ENCODE assay signal across 25 cellular contexts in the genomic region with DNA sequence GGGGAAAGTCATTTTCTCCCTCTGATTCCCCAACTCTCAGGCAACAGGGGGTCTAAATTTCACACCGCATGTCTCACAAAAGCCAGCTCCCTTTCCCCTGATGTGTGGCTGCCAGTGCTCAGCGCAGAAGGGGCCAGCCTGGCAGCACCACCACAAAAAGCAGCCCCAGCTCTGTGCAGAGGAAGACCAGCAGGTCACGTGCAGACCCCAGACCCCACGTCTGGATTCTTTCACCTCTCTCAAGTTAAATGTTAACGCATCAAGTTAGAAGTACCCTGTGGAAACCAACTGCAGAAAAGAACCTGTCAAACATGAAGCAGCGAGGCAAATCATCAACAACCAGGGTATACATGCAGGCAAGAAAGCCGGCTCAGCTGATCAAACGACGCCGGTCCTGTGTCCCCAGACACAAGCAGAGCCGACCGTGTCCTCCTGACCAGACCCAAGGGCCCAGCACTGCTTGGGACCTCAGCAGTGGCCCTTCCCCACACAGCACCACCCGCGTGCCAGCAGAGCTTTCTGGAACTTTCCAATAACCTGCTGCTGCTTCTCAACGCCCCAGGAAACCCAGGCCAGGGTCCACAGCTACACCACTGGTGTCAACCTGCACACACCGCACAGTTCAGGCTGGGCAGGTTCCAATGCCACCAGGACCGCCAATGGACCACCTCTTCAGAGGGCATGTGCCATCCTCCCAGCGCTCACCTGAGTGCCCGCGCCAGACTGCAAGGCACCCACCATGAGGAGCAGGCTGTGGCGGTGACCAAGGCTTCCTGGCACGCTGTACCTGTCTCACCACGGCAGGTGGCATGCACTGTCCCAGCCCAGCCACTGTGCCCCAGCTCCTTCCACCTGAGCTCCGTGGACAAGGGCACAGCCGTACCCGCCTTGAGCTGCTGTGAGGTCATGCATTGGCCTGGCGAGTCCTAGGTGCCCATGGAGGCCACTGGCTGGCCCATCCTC. TPM values are rescaled to one million over a fixed set of nuclear protein-coding genes. Genes with fewer than 3 reads are reported as not detected.
DNase-seq lines count a peak whose midpoint lies in the region; ATAC-seq and TF ChIP-seq lines count a peak whose summit lies in the region.
"Had no signal": no experiment of that assay in that cellular context is flagged by ENCODE, and none has a peak within 500 bp of the region (broad histone marks: within the 10 kb centered on the region; RNA-seq: fewer than 3 reads in every experiment).

No MANE protein-coding gene starts in this region.

- H3K9me3 ChIP-seq in osteoblast (ENCODE audit: low read depth, low read length), result no peaks in the 10 kb centered on the region
- H3K9me3 ChIP-seq: SJCRH30 had no signal

- H3K27me3 Mint-ChIP-seq in natural killer cell treated with Interleukin-12 subunit alpha and Interleukin-12 subunit beta and Interleukin-15 and Interleukin-18, amount 100 ng/mL, for 72 hours, result no peaks in the 10 kb centered on the region
- no peaks in the 10 kb centered on the region for H3K27me3 Mint-ChIP-seq in natural killer cell (ENCODE audit: low read depth in 2 of 2)
- H3K27me3 Mint-ChIP-seq in dendritic cell treated with granulocyte-macrophage colony-stimulating factor and Interleukin-4, amounts not matched to agents 40 ng/mL and 50 ng/mL, for 4 days, result peaks cover 4% of the 10 kb centered on the region
- H3K27me3 Mint-ChIP-seq: CD4-positive, CD25-positive, alpha-beta regulatory T cell; T-cell had no signal

- no peak for ATAC-seq in natural killer cell treated with Interleukin-12 subunit alpha and Interleukin-12 subunit beta and Interleukin-15 and Interleukin-18, amount 100 ng/mL, for 72 hours
- no peak for ATAC-seq in natural killer cell
- ATAC-seq: activated CD8-positive, alpha-beta T cell treated with anti-CD3 and anti-CD28 coated beads, Interleukin-2, amount 10 ng/mL, durations not matched to agents 7 days and 5 days; HCT116; Panc1; T-cell had no signal

- no peak overlapping the region for H3K4me3 Mint-ChIP-seq in natural killer cell treated with Interleukin-12 subunit alpha and Interleukin-12 subunit beta and Interleukin-15 and Interleukin-18, amount 100 ng/mL, for 72 hours
- no peak overlapping the region for H3K4me3 Mint-ChIP-seq in natural killer cell
- no peak overlapping the region for H3K4me3 Mint-ChIP-seq in dendritic cell treated with granulocyte-macrophage colony-stimulating factor and Interleukin-4, amounts not matched to agents 40 ng/mL and 50 ng/mL, for 4 days
- H3K4me3 Mint-ChIP-seq: activated CD8-positive, alpha-beta T cell treated with anti-CD3 and anti-CD28 coated beads, Interleukin-2, amount 10 ng/mL, durations not matched to agents 7 days and 5 days; T-cell had no signal

- no peak overlapping the region for H3K27ac Mint-ChIP-seq in natural killer cell treated with Interleukin-12 subunit alpha and Interleukin-12 subunit beta and Interleukin-15 and Interleukin-18, amount 100 ng/mL, for 72 hours
- H3K27ac Mint-ChIP-seq in natural killer cell, result no peak overlapping the region
- H3K27ac Mint-ChIP-seq in dendritic cell treated with granulocyte-macrophage colony-stimulating factor and Interleukin-4, amounts not matched to agents 40 ng/mL and 50 ng/mL, for 4 days, result peak overlapping the region; percentile 32
- H3K27ac Mint-ChIP-seq: CD4-positive, CD25-positive, alpha-beta regulatory T cell; T-cell had no signal

- H3K4me3 ChIP-seq in osteoblast (ENCODE audit: insufficient read depth, low read length), result no peak overlapping the region
- H3K4me3 ChIP-seq: SJCRH30 had no signal

- TF ChIP-seq CTCF in natural killer cell (IDR thresholded peaks at IDR 0.05) (no peak), osteoblast (IDR thresholded peaks at IDR 0.05; ENCODE audit: extremely low read depth, low read depth, low read length) (no peak)

- no peaks in the 10 kb centered on the region for H3K27me3 ChIP-seq in osteoblast (ENCODE audit: insufficient read depth, low read length)
- H3K27me3 ChIP-seq: dorsolateral prefrontal cortex, SJCRH30 had no signal

- H3K9me3 Mint-ChIP-seq in natural killer cell treated with Interleukin-12 subunit alpha and Interleukin-12 subunit beta and Interleukin-15 and Interleukin-18, amount 100 ng/mL, for 72 hours, result no peaks in the 10 kb centered on the region
- no peaks in the 10 kb centered on the region for H3K9me3 Mint-ChIP-seq in natural killer cell
- H3K9me3 Mint-ChIP-seq in dendritic cell treated with granulocyte-macrophage colony-stimulating factor and Interleukin-4, amounts not matched to agents 40 ng/mL and 50 ng/mL, for 4 days, result no peaks in the 10 kb centered on the region
- H3K9me3 Mint-ChIP-seq: CD4-positive, CD25-positive, alpha-beta regulatory T cell; T-cell had no signal

- H3K79me2 ChIP-seq in osteoblast (ENCODE audit: insufficient read depth, low read length), result peaks cover 60% of the 10 kb centered on the region

- no peaks in the 10 kb centered on the region for H3K36me3 Mint-ChIP-seq in natural killer cell treated with Interleukin-12 subunit alpha and Interleukin-12 subunit beta and Interleukin-15 and Interleukin-18, amount 100 ng/mL, for 72 hours
- no peaks in the 10 kb centered on the region for H3K36me3 Mint-ChIP-seq in natural killer cell
- peaks cover 90% of the 10 kb centered on the region for H3K36me3 Mint-ChIP-seq in dendritic cell treated with granulocyte-macrophage colony-stimulating factor and Interleukin-4, amounts not matched to agents 40 ng/mL and 50 ng/mL, for 4 days (ENCODE audit: low read depth)

- no peak overlapping the region for H3K4me2 ChIP-seq in osteoblast (ENCODE audit: insufficient read depth, low read length)

- intact Hi-C loops in natural killer cell (cut with micrococcal nuclease), result no loop called here
- intact Hi-C loops in dendritic cell treated with granulocyte-macrophage colony-stimulating factor and Interleukin-4, amounts not matched to agents 40 ng/mL and 50 ng/mL, for 4 days (cut with micrococcal nuclease), result no loop called here

- H3K27ac ChIP-seq in osteoblast (ENCODE audit: low read depth, low read length), result no peak overlapping the region
- H3K27ac ChIP-seq: dorsolateral prefrontal cortex, SJCRH30 had no signal

- H3K4me1 ChIP-seq in osteoblast (ENCODE audit: insufficient read depth, low read length), result peaks cover 15% of the 10 kb centered on the region

- no peak overlapping the region for H2AFZ ChIP-seq in osteoblast (ENCODE audit: low read length)

- peaks cover 25 to 41% of the 10 kb centered on the region in 2 donors for H3K4me1 Mint-ChIP-seq in natural killer cell treated with Interleukin-12 subunit alpha and Interleukin-12 subunit beta and Interleukin-15 and Interleukin-18, amount 100 ng/mL, for 72 hours (ENCODE audit: low read depth in 2 of 2)
- peaks cover 28 to 58% of the 10 kb centered on the region in 2 donors for H3K4me1 Mint-ChIP-seq in natural killer cell
- H3K4me1 Mint-ChIP-seq in dendritic cell treated with granulocyte-macrophage colony-stimulating factor and Interleukin-4, amounts not matched to agents 40 ng/mL and 50 ng/mL, for 4 days (ENCODE audit: low read depth), result peaks cover 55% of the 10 kb centered on the region

- peak; percentile 59 for DNase-seq in natural killer cell treated with Interleukin-12 subunit alpha and Interleukin-12 subunit beta and Interleukin-15 and Interleukin-18, amount 100 ng/mL, for 72 hours (ENCODE audit: low spot score)
- DNase-seq in natural killer cell (no peak), osteoblast (ENCODE audit: insufficient read length, low spot score, missing footprints) (peak; percentile 38), NCI-H526 (lab: John Stamatoyannopoulos, UW) (no peak), NCI-H1092 treated with DMSO at 0.1 percent for 48 hours (lab: John Stamatoyannopoulos, UW) (no peak), SHP77 treated with DMSO at 0.1 percent for 48 hours (lab: John Stamatoyannopoulos, UW) (no peak)
- DNase-seq: activated CD4-positive, alpha-beta T cell treated with anti-CD3 and anti-CD28 coated beads for 1 hour; activated CD8-positive, alpha-beta T cell treated with anti-CD3 and anti-CD28 coated beads, Interleukin-2, amount 10 ng/mL, durations not matched to agents 7 days and 5 days; activated naive CD4-positive, alpha-beta T cell treated with Interleukin-2 at 50 U/mL for 16 hours; activated T-cell treated with anti-CD3 and anti-CD28 coated beads for 4 hours; caudate nucleus; CD4-positive, CD25-positive, alpha-beta regulatory T cell; IMR-90; mammary epithelial cell; NCI-H146; NCI-H2171; NCI-H524; nucleus accumbens; SJCRH30; small intestine; T-cell had no signal

- peaks cover 50% of the 10 kb centered on the region for H4K20me1 ChIP-seq in osteoblast (ENCODE audit: insufficient read depth, low read length)

- H3K36me3 ChIP-seq in osteoblast (ENCODE audit: insufficient read depth, low read length), result peaks cover 18% of the 10 kb centered on the region

RNA-seq across cellular contexts. Expression of a gene that starts 4.0 kb away (rescaled TPM):
- total RNA-seq in natural killer cell treated with Interleukin-12 subunit alpha and Interleukin-12 subunit beta and Interleukin-15 and Interleukin-18, amount 100 ng/mL, for 72 hours, result 100 to 1,000 TPM; 101 to 118 TPM
- 10 to 100 TPM; 85.4 to 93.4 (median 87.3) TPM for total RNA-seq in natural killer cell
- 79.3 and 82.9 TPM in 2 replicates for total RNA-seq in osteoblast

Comparison
In these comparisons a context has a peak if more than half of its experiments do, and no peak if none do; other contexts are left out.
1. DNase-seq: peak in natural killer cell treated with Interleukin-12 subunit alpha and Interleukin-12 subunit beta and Interleukin-15 and Interleukin-18, amount 100 ng/mL, for 72 hours (single experiment) and osteoblast (single experiment); none in natural killer cell (single experiment), NCI-H526 (0 of 2), NCI-H1092 treated with DMSO at 0.1 percent for 48 hours (single experiment) and SHP77 treated with DMSO at 0.1 percent for 48 hours (single experiment).